21 cellular contexts compared by ENCODE assay signal in genomic region chr14:76006253-76006652, GRCh38.
"Had no signal": no experiment of that assay in that cellular context is flagged by ENCODE, and none has a peak within 500 bp of the region (broad histone marks: within the 10 kb centered on the region; RNA-seq: fewer than 3 reads in every experiment).

No MANE protein-coding gene starts in this region.

- DNase-seq: dermis blood vessel endothelial cell; dorsolateral prefrontal cortex; effector CD4-positive, alpha-beta T cell; effector memory CD4-positive, alpha-beta T cell; foreskin keratinocyte; heart left ventricle; hypothalamus; immature natural killer cell; islet precursor cell; kidney; kidney glomerular epithelial cell; left colon; left ventricle myocardium superior; lower lobe of right lung; mesenchymal stem cell; midbrain had no signal

- H3K27ac Mint-ChIP-seq: immature natural killer cell had no signal

- ATAC-seq: foreskin keratinocyte, gastroesophageal sphincter, heart left ventricle, left colon, left lobe of liver, left ventricle myocardium superior, lower lobe of right lung had no signal

- H3K27me3 ChIP-seq: dorsolateral prefrontal cortex, esophagus muscularis mucosa, foreskin keratinocyte, gastroesophageal sphincter, heart left ventricle, hepatocyte had no signal

- H3K27ac ChIP-seq: coronary artery, dorsolateral prefrontal cortex, esophagus muscularis mucosa, foreskin keratinocyte, gastroesophageal sphincter, heart left ventricle, hepatocyte, lower lobe of right lung had no signal

- H3K4me3 Mint-ChIP-seq: immature natural killer cell had no signal

- H2AFZ ChIP-seq: hepatocyte had no signal

- H3K79me2 ChIP-seq: hepatocyte had no signal

- H3K4me3 ChIP-seq: coronary artery, dorsolateral prefrontal cortex, esophagus muscularis mucosa, gastroesophageal sphincter, heart left ventricle, hepatocyte, lower lobe of right lung had no signal

- H3K4me1 Mint-ChIP-seq: immature natural killer cell had no signal

- H3K4me1 ChIP-seq: foreskin keratinocyte, heart left ventricle, lower lobe of right lung had no signal

- H3K4me2 ChIP-seq: hepatocyte had no signal
